In the genomic region with DNA sequence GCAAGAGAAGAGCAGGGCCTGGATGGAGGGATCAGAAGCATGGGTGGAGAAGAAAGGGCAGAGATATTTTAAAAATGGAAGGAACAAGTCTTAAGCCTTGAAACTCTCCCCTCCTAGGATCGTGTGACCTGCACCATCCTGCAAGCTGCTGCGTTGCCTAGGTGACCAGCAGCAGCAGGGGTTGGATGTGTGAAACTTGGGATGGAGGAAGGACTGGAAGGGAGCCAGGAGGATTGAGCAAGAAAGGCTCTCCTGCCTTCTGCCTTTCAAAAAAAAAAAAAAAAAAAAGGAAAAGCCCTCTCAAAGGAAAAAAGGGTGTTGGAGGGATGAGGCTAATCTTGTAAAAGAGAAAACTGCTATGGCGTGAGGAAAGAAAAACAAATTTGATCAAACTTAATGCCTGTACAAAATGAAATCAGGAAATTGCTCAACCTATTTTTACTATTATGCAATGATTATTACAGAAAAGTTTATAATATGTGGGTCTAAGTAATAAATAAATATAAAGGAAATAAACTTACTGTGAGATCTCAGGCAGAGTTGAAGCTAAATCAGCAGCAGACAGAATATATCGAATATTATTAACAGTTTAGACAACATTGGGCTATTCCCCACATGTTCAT, we compare ENCODE assay signal across 13 cellular contexts.
DNase-seq lines count a peak whose midpoint lies in the region; ATAC-seq and TF ChIP-seq lines count a peak whose summit lies in the region.
"Had no signal": no experiment of that assay in that cellular context is flagged by ENCODE, and none has a peak within 500 bp of the region (broad histone marks: within the 10 kb centered on the region; RNA-seq: fewer than 3 reads in every experiment).

No MANE protein-coding gene starts in this region.

- no peaks in the 10 kb centered on the region for H3K36me3 Mint-ChIP-seq in activated CD4-positive, alpha-beta T cell treated with anti-CD3 and anti-CD28 coated beads, Interleukin-2, amount 10 ng/mL, durations not matched to agents 24 days and 14 days (ENCODE audit: low read depth)
- H3K36me3 Mint-ChIP-seq in activated CD4-positive, alpha-beta T cell treated with anti-CD3 and anti-CD28 coated beads for 36 hours (ENCODE audit: low read depth), result no peaks in the 10 kb centered on the region
- H3K36me3 Mint-ChIP-seq in activated CD8-positive, alpha-beta memory T cell treated with anti-CD3 and anti-CD28 coated beads, Interleukin-2, amount 10 ng/mL, durations not matched to agents 7 days and 5 days, result no peaks in the 10 kb centered on the region

- POLR2A ChIA-PET in activated CD4-positive, alpha-beta T cell treated with anti-CD3 and anti-CD28 coated beads for 36 hours (lab: Charles Lee), result no interaction called here

- H3K36me3 ChIP-seq in body of pancreas (replicated peaks in 1 of 2; ENCODE audit: insufficient read depth in 1 of 2, low read depth in 2 of 2) (no peaks in the 10 kb centered on the region), urinary bladder (ENCODE audit: insufficient read depth) (no peaks in the 10 kb centered on the region)
- H3K36me3 ChIP-seq: BLaER1 had no signal

- H3K27ac ChIP-seq in body of pancreas (no peak overlapping the region), urinary bladder (ENCODE audit: low read depth) (peak overlapping the region; percentile 38)
- H3K27ac ChIP-seq: BLaER1, esophagus squamous epithelium had no signal

- TF ChIP-seq POLR2A in body of pancreas (IDR thresholded peaks at IDR 0.05), result no peak

- H3K9me3 ChIP-seq in body of pancreas, result no peaks in the 10 kb centered on the region
- H3K9me3 ChIP-seq: BLaER1, esophagus squamous epithelium had no signal

- intact Hi-C loops in activated CD4-positive, alpha-beta T cell treated with anti-CD3 and anti-CD28 coated beads, Interleukin-2, amount 10 ng/mL, durations not matched to agents 24 days and 14 days (cut with micrococcal nuclease), result no loop called here
- intact Hi-C loops in activated CD4-positive, alpha-beta T cell treated with anti-CD3 and anti-CD28 coated beads for 36 hours (cut with DNase I, micrococcal nuclease), result no loop called here
- intact Hi-C loops in body of pancreas (cut with DNase I), result no loop called here

- no peak overlapping the region for H3K4me3 Mint-ChIP-seq in activated CD4-positive, alpha-beta T cell treated with anti-CD3 and anti-CD28 coated beads, Interleukin-2, amount 10 ng/mL, durations not matched to agents 24 days and 14 days
- no peak overlapping the region for H3K4me3 Mint-ChIP-seq in activated CD4-positive, alpha-beta T cell treated with anti-CD3 and anti-CD28 coated beads for 36 hours
- H3K4me3 Mint-ChIP-seq in activated CD8-positive, alpha-beta memory T cell treated with anti-CD3 and anti-CD28 coated beads, Interleukin-2, amount 10 ng/mL, durations not matched to agents 7 days and 5 days, result no peak overlapping the region
- H3K4me3 Mint-ChIP-seq: T-helper 17 cell had no signal

- no peak for TF ChIP-seq CTCF in body of pancreas (IDR thresholded peaks at IDR 0.05)

- H3K27me3 ChIP-seq in body of pancreas, result no peaks in the 10 kb centered on the region
- H3K27me3 ChIP-seq: BLaER1, esophagus squamous epithelium had no signal

- H3K4me3 ChIP-seq in body of pancreas (no peak overlapping the region), urinary bladder (ENCODE audit: low read depth, low read length) (no peak overlapping the region)
- H3K4me3 ChIP-seq: BLaER1, esophagus squamous epithelium had no signal

- no peaks in the 10 kb centered on the region for H3K4me1 ChIP-seq in body of pancreas
- H3K4me1 ChIP-seq in urinary bladder (ENCODE audit: insufficient read depth), result no peaks in the 10 kb centered on the region
- H3K4me1 ChIP-seq: BLaER1 had no signal

- no peaks in the 10 kb centered on the region for H3K27me3 Mint-ChIP-seq in activated CD4-positive, alpha-beta T cell treated with anti-CD3 and anti-CD28 coated beads, Interleukin-2, amount 10 ng/mL, durations not matched to agents 24 days and 14 days
- no peaks in the 10 kb centered on the region for H3K27me3 Mint-ChIP-seq in activated CD4-positive, alpha-beta T cell treated with anti-CD3 and anti-CD28 coated beads for 36 hours
- no peaks in the 10 kb centered on the region for H3K27me3 Mint-ChIP-seq in activated CD8-positive, alpha-beta memory T cell treated with anti-CD3 and anti-CD28 coated beads, Interleukin-2, amount 10 ng/mL, durations not matched to agents 7 days and 5 days
- H3K27me3 Mint-ChIP-seq: T-helper 17 cell had no signal

- no peaks in the 10 kb centered on the region for H3K4me1 Mint-ChIP-seq in activated CD4-positive, alpha-beta T cell treated with anti-CD3 and anti-CD28 coated beads, Interleukin-2, amount 10 ng/mL, durations not matched to agents 24 days and 14 days
- no peaks in the 10 kb centered on the region for H3K4me1 Mint-ChIP-seq in activated CD4-positive, alpha-beta T cell treated with anti-CD3 and anti-CD28 coated beads for 36 hours
- no peaks in the 10 kb centered on the region for H3K4me1 Mint-ChIP-seq in activated CD8-positive, alpha-beta memory T cell treated with anti-CD3 and anti-CD28 coated beads, Interleukin-2, amount 10 ng/mL, durations not matched to agents 7 days and 5 days
- H3K4me1 Mint-ChIP-seq: T-helper 17 cell had no signal

- H3K9me3 Mint-ChIP-seq in activated CD4-positive, alpha-beta T cell treated with anti-CD3 and anti-CD28 coated beads, Interleukin-2, amount 10 ng/mL, durations not matched to agents 24 days and 14 days, result no peaks in the 10 kb centered on the region
- H3K9me3 Mint-ChIP-seq in activated CD4-positive, alpha-beta T cell treated with anti-CD3 and anti-CD28 coated beads for 36 hours (ENCODE audit: low read depth), result no peaks in the 10 kb centered on the region
- no peaks in the 10 kb centered on the region for H3K9me3 Mint-ChIP-seq in activated CD8-positive, alpha-beta memory T cell treated with anti-CD3 and anti-CD28 coated beads, Interleukin-2, amount 10 ng/mL, durations not matched to agents 7 days and 5 days (ENCODE audit: low read depth)
- H3K9me3 Mint-ChIP-seq: activated T-helper 2 cell treated with anti-CD3 and anti-CD28 coated beads, Interferon-gamma antibody, Interleukin-2, Interleukin-4, amounts not matched to agents 10 μg/mL and 5 μg/mL and 100 μg/mL, durations not matched to agents 14 hours and 24 hours and 36 hours had no signal

- no peak for ATAC-seq in activated CD4-positive, alpha-beta T cell treated with anti-CD3 and anti-CD28 coated beads for 36 hours
- no peak for ATAC-seq in body of pancreas
- ATAC-seq in activated CD8-positive, alpha-beta memory T cell treated with anti-CD3 and anti-CD28 coated beads, Interleukin-2, amount 10 ng/mL, durations not matched to agents 7 days and 5 days, result no peak
- ATAC-seq: T-helper 17 cell had no signal

- CTCF ChIA-PET in activated CD4-positive, alpha-beta T cell treated with anti-CD3 and anti-CD28 coated beads for 36 hours (lab: Charles Lee), result no interaction called here
- CTCF ChIA-PET in activated CD8-positive, alpha-beta memory T cell treated with anti-CD3 and anti-CD28 coated beads, Interleukin-2, amount 10 ng/mL, durations not matched to agents 7 days and 5 days (lab: Charles Lee), result no interaction called here

- WGBS in body of pancreas, 2 donors, result 73 to 74% methylated on average over 4 of the region's 4 CpGs
- WGBS in urinary bladder, result 57% methylated on average over 4 of the region's 4 CpGs

- DNase-seq in activated CD4-positive, alpha-beta T cell treated with anti-CD3 and anti-CD28 coated beads, Interleukin-2, amount 10 ng/mL, durations not matched to agents 24 days and 14 days, result peak; percentile 34
- no peak for DNase-seq in activated CD4-positive, alpha-beta T cell treated with anti-CD3 and anti-CD28 coated beads for 36 hours
- DNase-seq in body of pancreas, result peak; percentile 13 to 44 (median 36)
- peak; percentile 57 for DNase-seq in left kidney (ENCODE audit: low read depth, low spot score)
- DNase-seq in GF-D8 (lab: John Stamatoyannopoulos, UW), result no peak
- no peak for DNase-seq in activated CD8-positive, alpha-beta memory T cell treated with anti-CD3 and anti-CD28 coated beads, Interleukin-2, amount 10 ng/mL, durations not matched to agents 7 days and 5 days
- DNase-seq in stimulated activated CD4-positive, alpha-beta T cell treated with anti-CD3 and anti-CD28 coated beads, Interleukin-4, amount 100 ng/mL, for 4 hours, result no peak
- DNase-seq: esophagus squamous epithelium, NCI-H1930, T-helper 17 cell had no signal

- no peak overlapping the region for H3K27ac Mint-ChIP-seq in activated CD4-positive, alpha-beta T cell treated with anti-CD3 and anti-CD28 coated beads, Interleukin-2, amount 10 ng/mL, durations not matched to agents 24 days and 14 days
- no peak overlapping the region for H3K27ac Mint-ChIP-seq in activated CD4-positive, alpha-beta T cell treated with anti-CD3 and anti-CD28 coated beads for 36 hours
- H3K27ac Mint-ChIP-seq in activated CD8-positive, alpha-beta memory T cell treated with anti-CD3 and anti-CD28 coated beads, Interleukin-2, amount 10 ng/mL, durations not matched to agents 7 days and 5 days, result no peak overlapping the region
- H3K27ac Mint-ChIP-seq: activated T-helper 2 cell treated with anti-CD3 and anti-CD28 coated beads, Interferon-gamma antibody, Interleukin-2, Interleukin-4, amounts not matched to agents 10 μg/mL and 5 μg/mL and 100 μg/mL, durations not matched to agents 14 hours and 24 hours and 36 hours; T-helper 17 cell had no signal

Comparison
In these comparisons a context has a peak if more than half of its experiments do, and no peak if none do; other contexts are left out.
1. DNase-seq: peak in activated CD4-positive, alpha-beta T cell treated with anti-CD3 and anti-CD28 coated beads, Interleukin-2, amount 10 ng/mL, durations not matched to agents 24 days and 14 days (single experiment), body of pancreas (4 of 4) and left kidney (single experiment); none in activated CD4-positive, alpha-beta T cell treated with anti-CD3 and anti-CD28 coated beads for 36 hours (single experiment), GF-D8 (single experiment), activated CD8-positive, alpha-beta memory T cell treated with anti-CD3 and anti-CD28 coated beads, Interleukin-2, amount 10 ng/mL, durations not matched to agents 7 days and 5 days (single experiment) and stimulated activated CD4-positive, alpha-beta T cell treated with anti-CD3 and anti-CD28 coated beads, Interleukin-4, amount 100 ng/mL, for 4 hours (0 of 2).